Comparison of ENCODE assay signal across 28 cellular contexts in the genomic region with DNA sequence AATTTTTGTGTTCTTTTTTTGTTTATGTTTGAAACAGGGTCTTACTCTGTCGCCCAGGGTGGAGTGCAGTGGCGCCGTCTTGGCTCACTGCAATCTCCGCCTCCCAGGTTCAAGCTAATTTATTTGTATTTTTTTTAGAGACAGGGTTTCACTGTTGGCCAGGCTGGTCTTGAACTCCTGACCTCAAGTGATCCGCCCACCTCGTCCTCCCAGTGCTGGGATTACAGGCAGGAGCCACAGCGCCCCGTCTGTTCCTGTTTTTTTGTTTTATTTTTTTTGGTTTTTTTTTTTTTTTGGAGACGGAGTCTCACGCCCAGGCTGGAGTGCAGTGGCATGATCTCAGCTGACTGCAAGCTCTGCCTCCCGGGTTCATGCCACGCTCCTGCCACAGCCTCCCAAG. TPM values are rescaled to one million over a fixed set of nuclear protein-coding genes. Genes with fewer than 3 reads are reported as not detected.
DNase-seq lines count a peak whose midpoint lies in the region; ATAC-seq, FAIRE-seq and TF ChIP-seq lines count a peak whose summit lies in the region.
"Had no signal": no experiment of that assay in that cellular context is flagged by ENCODE, and none has a peak within 500 bp of the region (broad histone marks: within the 10 kb centered on the region; RNA-seq: fewer than 3 reads in every experiment).

No MANE protein-coding gene starts in this region.

- H3K9me3 ChIP-seq in HepG2 (ENCODE audit: low read length), result no peaks in the 10 kb centered on the region
- H3K9me3 ChIP-seq in right lobe of liver, result no peaks in the 10 kb centered on the region
- no peaks in the 10 kb centered on the region for H3K9me3 ChIP-seq in kidney (ENCODE audit: control insufficient read depth in 1 of 2, low read length in 2 of 2)
- H3K9me3 ChIP-seq in neuronal stem cell (replicated peaks in 1 of 2; ENCODE audit: control insufficient read depth in 2 of 2, insufficient read depth in 1 of 2, low read depth in 1 of 2, low read length in 2 of 2), result no peaks in the 10 kb centered on the region
- H3K9me3 ChIP-seq: A549; BLaER1 treated with 17β-estradiol and CSF1 and Interleukin-3, amounts not matched to agents 10 nM and 100 nM had no signal

- H3K4me3 ChIP-seq in HepG2 (replicated peaks in 1 of 3; ENCODE audit: insufficient read depth in 1 of 3, low read depth in 2 of 3, low read length in 3 of 3), result no peak overlapping the region
- no peak overlapping the region for H3K4me3 ChIP-seq in right lobe of liver
- H3K4me3 ChIP-seq in kidney (ENCODE audit: low read length in 2 of 2), result no peak overlapping the region
- no peak overlapping the region for H3K4me3 ChIP-seq in neuronal stem cell (ENCODE audit: low read length in 2 of 2)
- H3K4me3 ChIP-seq: A549; BLaER1 treated with 17β-estradiol and CSF1 and Interleukin-3, amounts not matched to agents 10 nM and 100 nM; GM12878 had no signal

- no peak overlapping the region for H4K91ac ChIP-seq in neuronal stem cell (ENCODE audit: low read depth, low read length, poor library complexity)

- no peak overlapping the region for H3K23ac ChIP-seq in neuronal stem cell (ENCODE audit: low read depth, low read length, poor library complexity)

- H3K4me1 Mint-ChIP-seq in WTC11, result no peaks in the 10 kb centered on the region
- H3K4me1 Mint-ChIP-seq: B cell; CD4-positive, alpha-beta memory T cell; CD4-positive, CD25-positive, alpha-beta regulatory T cell; CD8-positive, alpha-beta memory T cell had no signal

- CTCF ChIA-PET in HepG2 (lab: Yijun Ruan, JAX; ENCODE audit: low intra/inter-chr PET ratio, low total read pairs) (no interaction called here), WTC11 (lab: Charles Lee) (interaction anchor here (1.2 kb wide), 1 partner anchor 95 kb away, joined by 3 read pairs; no protein-coding TSS in a partner anchor)

- H3K18ac ChIP-seq in neuronal stem cell (ENCODE audit: low read length), result no peak overlapping the region

- BruUV-seq in HepG2 (replicated peaks; lab: Mats Ljungman, UMichigan), result no TSS peak

- no peaks in the 10 kb centered on the region for H3K36me3 ChIP-seq in HepG2 (replicated peaks in 1 of 2; ENCODE audit: control insufficient read depth in 1 of 2, insufficient read depth in 2 of 2, low read length in 2 of 2)
- no peaks in the 10 kb centered on the region for H3K36me3 ChIP-seq in right lobe of liver
- no peaks in the 10 kb centered on the region for H3K36me3 ChIP-seq in kidney (ENCODE audit: control insufficient read depth in 1 of 2, insufficient read depth in 2 of 2, low read length in 2 of 2)
- no peaks in the 10 kb centered on the region for H3K36me3 ChIP-seq in neuronal stem cell (replicated peaks in 1 of 2; ENCODE audit: control insufficient read depth in 2 of 2, insufficient read depth in 2 of 2, low read length in 2 of 2)
- H3K36me3 ChIP-seq: BLaER1 treated with 17β-estradiol and CSF1 and Interleukin-3, amounts not matched to agents 10 nM and 100 nM had no signal

- WGBS in HepG2 (ENCODE audit: low lambda C conversion rate), result 52% methylated on average over 12 of the region's 12 CpGs
- WGBS in right lobe of liver (ENCODE audit: insufficient coverage, low coverage, low lambda C conversion rate, missing lambda C conversion rate), result 42% methylated on average over 8 of the region's 12 CpGs
- WGBS in neuronal stem cell (ENCODE audit: extremely low coverage in 2 of 2, insufficient read length in 2 of 2, insufficient replicate concordance in 1 of 2), 2 donors, result no CpG with 5 or more reads among the region's 12 CpGs

- H3K4me2 ChIP-seq in HepG2 (ENCODE audit: low read depth, low read length) (no peak overlapping the region), neuronal stem cell (ENCODE audit: insufficient read depth, low read length, poor library complexity, severe bottlenecking) (no peak overlapping the region)
- H3K4me2 ChIP-seq: A549; BLaER1 treated with 17β-estradiol and CSF1 and Interleukin-3, amounts not matched to agents 10 nM and 100 nM had no signal

- H4K8ac ChIP-seq in neuronal stem cell (ENCODE audit: low read depth, low read length), result no peak overlapping the region

- no peak overlapping the region for H2BK12ac ChIP-seq in neuronal stem cell (ENCODE audit: low read length)

- H3K27ac Mint-ChIP-seq in WTC11, result no peak overlapping the region
- H3K27ac Mint-ChIP-seq: B cell; CD4-positive, alpha-beta memory T cell; CD4-positive, CD25-positive, alpha-beta regulatory T cell had no signal

- no peak overlapping the region for H3K4ac ChIP-seq in neuronal stem cell (ENCODE audit: low read length)

- no peak for TF ChIP-seq CTCF in HepG2 (CRISPR knock-in tag; IDR thresholded peaks at IDR 0.05)
- no peak for TF ChIP-seq CTCF in right lobe of liver (IDR thresholded peaks at IDR 0.05)
- TF ChIP-seq CTCF in kidney (IDR thresholded peaks at IDR 0.05; ENCODE audit: borderline replicate concordance, extremely low read depth, insufficient read depth), result no peak
- no peak for TF ChIP-seq CTCF in WTC11 (IDR thresholded peaks at IDR 0.05)

- H3K4me3 Mint-ChIP-seq in WTC11, result no peak overlapping the region
- H3K4me3 Mint-ChIP-seq: B cell; CD4-positive, alpha-beta memory T cell; CD4-positive, CD25-positive, alpha-beta regulatory T cell; CD8-positive, alpha-beta memory T cell had no signal

- TF ChIP-seq EP300 in HepG2 (IDR thresholded peaks at IDR 0.05; ENCODE audit: low read depth in 2 of 2, low read length in 2 of 2) (no peak), HepG2 (CRISPR knock-in tag; IDR thresholded peaks at IDR 0.05; ENCODE audit: borderline replicate concordance) (no peak)

- H3K27me3 ChIP-seq in HepG2 (ENCODE audit: control insufficient read depth in 1 of 2, insufficient read depth in 2 of 2, low read length in 2 of 2) (no peaks in the 10 kb centered on the region), right lobe of liver (no peaks in the 10 kb centered on the region), neuronal stem cell (ENCODE audit: control insufficient read depth in 3 of 3, insufficient read depth in 3 of 3, low read depth in 1 of 3, low read length in 3 of 3) (no peaks in the 10 kb centered on the region)
- H3K27me3 ChIP-seq: BLaER1 treated with 17β-estradiol and CSF1 and Interleukin-3, amounts not matched to agents 10 nM and 100 nM had no signal

- H3K36me3 Mint-ChIP-seq in WTC11, result no peaks in the 10 kb centered on the region
- H3K36me3 Mint-ChIP-seq: CD4-positive, alpha-beta memory T cell; CD4-positive, CD25-positive, alpha-beta regulatory T cell; CD8-positive, alpha-beta memory T cell had no signal

- H3K9me3 Mint-ChIP-seq in WTC11, result peaks cover 8% of the 10 kb centered on the region
- H3K9me3 Mint-ChIP-seq: CD4-positive, alpha-beta memory T cell; CD4-positive, CD25-positive, alpha-beta regulatory T cell; CD8-positive, alpha-beta memory T cell had no signal

- H3K79me2 ChIP-seq in HepG2 (ENCODE audit: insufficient read depth, low read length), result no peaks in the 10 kb centered on the region

- in situ Hi-C loops in HepG2 (cut with HindIII; ENCODE audit: extremely low pct_ligation_motif_present, low pct_unique_long_range_greater_than_20kb), result no loop called here

- H2BK120ac ChIP-seq in neuronal stem cell (ENCODE audit: low read depth, low read length), result no peak overlapping the region

- no peak overlapping the region for H2AFZ ChIP-seq in HepG2 (ENCODE audit: low read length)
- no peak overlapping the region for H2AFZ ChIP-seq in neuronal stem cell (ENCODE audit: low read length)

- peaks cover 7% of the 10 kb centered on the region for H3K27me3 Mint-ChIP-seq in WTC11 (ENCODE audit: low read depth)

- no peak for TF ChIP-seq RAD21 in HepG2 (CRISPR knock-in tag; IDR thresholded peaks at IDR 0.05)

- no peak for FAIRE-seq in HepG2 (lab: Jason Lieb, UNC)
- FAIRE-seq in kidney (lab: Jason Lieb, UNC), result no peak
- FAIRE-seq in GM19239 (lab: Jason Lieb, UNC), result no peak
- FAIRE-seq: A549, GM12878, GM12892, GM18507 had no signal

- H2BK5ac ChIP-seq in neuronal stem cell (ENCODE audit: low read length), result no peak overlapping the region

- H2AK5ac ChIP-seq in neuronal stem cell (ENCODE audit: low read depth, low read length), result peak overlapping the region; percentile 37

- H3K4me1 ChIP-seq in HepG2 (ENCODE audit: insufficient read depth, low read length), result peaks cover 13% of the 10 kb centered on the region
- H3K4me1 ChIP-seq in right lobe of liver, result no peaks in the 10 kb centered on the region
- no peaks in the 10 kb centered on the region for H3K4me1 ChIP-seq in kidney (ENCODE audit: control insufficient read depth in 1 of 2, insufficient read depth in 1 of 2, low read depth in 1 of 2, low read length in 2 of 2)
- H3K4me1 ChIP-seq in neuronal stem cell (ENCODE audit: control insufficient read depth in 2 of 2, insufficient read depth in 1 of 2, low read depth in 1 of 2, low read length in 2 of 2), result no peaks in the 10 kb centered on the region
- H3K4me1 ChIP-seq: A549; BLaER1 treated with 17β-estradiol and CSF1 and Interleukin-3, amounts not matched to agents 10 nM and 100 nM had no signal

- no peak overlapping the region for H2BK15ac ChIP-seq in neuronal stem cell (ENCODE audit: low read length)

- H3K14ac ChIP-seq in neuronal stem cell (ENCODE audit: low read length), result no peak overlapping the region

- no peak for ATAC-seq in HepG2
- ATAC-seq in right lobe of liver, result no peak
- no peak for ATAC-seq in WTC11
- ATAC-seq: A549, GM12878 had no signal

- H3K27ac ChIP-seq in HepG2 (ENCODE audit: extremely low read length, insufficient read depth, low read length), result no peak overlapping the region
- no peak overlapping the region for H3K27ac ChIP-seq in right lobe of liver
- H3K27ac ChIP-seq in kidney (ENCODE audit: low read depth in 2 of 2, low read length in 2 of 2), result no peak overlapping the region
- no peak overlapping the region for H3K27ac ChIP-seq in neuronal stem cell (replicated peaks; ENCODE audit: low read length)
- H3K27ac ChIP-seq: 22Rv1; A549; BLaER1 treated with 17β-estradiol and CSF1 and Interleukin-3, amounts not matched to agents 10 nM and 100 nM; C4-2B had no signal

- DNase-seq in HepG2 (ENCODE audit: low spot score) (no peak), right lobe of liver (no peak), MV-4-11 (lab: John Stamatoyannopoulos, UW) (peak; percentile 58), kidney (peak; percentile 15), neuronal stem cell (ENCODE audit: low spot score) (no peak), GM19239 (ENCODE audit: insufficient read length, low spot score) (no peak), NCI-H2107 (lab: John Stamatoyannopoulos, UW) (no peak), WTC11 (ENCODE audit: low spot score) (no peak)
- DNase-seq: AML-193; CD4-positive, alpha-beta memory T cell; CD4-positive, CD25-positive, alpha-beta regulatory T cell; CD8-positive, alpha-beta memory T cell; COR-L47; DMS 273 treated with DMSO at 0.1 percent for 48 hours; DMS153; DMS53; DMS79; DND-41; EL; GDM1 had no signal

- POLR2A ChIA-PET in HepG2 (lab: Yijun Ruan, JAX), result interaction anchor here (2.1 kb wide), 1 partner anchor 9 kb away, joined by 5 read pairs; the partner anchor contains the start of gene COPS7A
- POLR2A ChIA-PET in WTC11 (lab: Charles Lee), result interaction anchor here (1.2 kb wide), 1 partner anchor 9 kb away, joined by 6 read pairs; the partner anchor contains the start of gene COPS7A

- H3K79me1 ChIP-seq in neuronal stem cell (ENCODE audit: low read depth, low read length), result no peaks in the 10 kb centered on the region

- intact Hi-C loops in HepG2 (cut with micrococcal nuclease; ENCODE audit: unreplicated experiment) (no loop called here), right lobe of liver (cut with DNase I) (no loop called here), kidney (cut with DNase I) (no loop called here)

- no peak for TF ChIP-seq POLR2A in HepG2 (IDR thresholded peaks at IDR 0.05; ENCODE audit: insufficient read depth in 1 of 2, low read depth in 2 of 2, low read length in 2 of 2)
- TF ChIP-seq POLR2A in right lobe of liver (IDR thresholded peaks at IDR 0.05), result no peak

- H3K9ac ChIP-seq in HepG2 (ENCODE audit: insufficient read depth, low read depth, low read length), result no peak overlapping the region
- no peak overlapping the region for H3K9ac ChIP-seq in kidney (ENCODE audit: low read length in 2 of 2)
- no peak overlapping the region for H3K9ac ChIP-seq in neuronal stem cell (ENCODE audit: low read depth, low read length, poor library complexity)
- H3K9ac ChIP-seq: BLaER1 treated with 17β-estradiol and CSF1 and Interleukin-3, amounts not matched to agents 10 nM and 100 nM had no signal

- no peaks in the 10 kb centered on the region for H4K20me1 ChIP-seq in HepG2 (ENCODE audit: insufficient read depth, low read length)
- H4K20me1 ChIP-seq: BLaER1 treated with 17β-estradiol and CSF1 and Interleukin-3, amounts not matched to agents 10 nM and 100 nM had no signal

RNA-seq across cellular contexts. Expression of gene COPS7A, which starts 8.7 kb away (rescaled TPM):
- 38.0 and 40.0 TPM in 2 replicates for total RNA-seq in HepG2 (2016; rRNA removed; fragmentation: Illumina TruSeq; extraction: Trizol)
- total RNA-seq in HepG2 (2016; cell fraction: cytosol; rRNA removed; fragmentation: Illumina TruSeq; extraction: Trizol; ENCODE audit: low read depth), result 16.6 and 19.7 TPM in 2 replicates
- 38.4 and 43.8 TPM in 2 replicates for total RNA-seq in HepG2 (2016; cell fraction: insoluble cytoplasmic fraction; rRNA removed; fragmentation: Illumina TruSeq; extraction: Trizol)
- total RNA-seq in HepG2 (2016; cell fraction: membrane; rRNA removed; fragmentation: Illumina TruSeq; extraction: Trizol), result 33.7 and 38.9 TPM in 2 replicates
- 20.4 and 24.9 TPM in 2 replicates for total RNA-seq in HepG2 (2016; cell fraction: nucleus; rRNA removed; fragmentation: Illumina TruSeq; extraction: Trizol)
- polyA plus RNA-seq in HepG2 (2011; rRNA removed), result 71.4 and 73.6 TPM in 2 replicates
- 68.4 and 72.5 TPM in 2 replicates for polyA plus RNA-seq in HepG2 (2011; cell fraction: cytosol; rRNA removed)
- 96.7 and 97.8 TPM in 2 replicates for polyA plus RNA-seq in HepG2 (2011; cell fraction: nucleus; rRNA removed)
- 27.8 and 28.6 TPM in 2 replicates for polyA plus RNA-seq in HepG2 (2012)
- polyA plus RNA-seq in HepG2 (2016; cell fraction: cytosol; fragmentation: Illumina TruSeq; extraction: Trizol; ENCODE audit: low read depth), result 16.8 and 17.8 TPM in 2 replicates
- 43.9 and 53.4 TPM in 2 replicates for polyA plus RNA-seq in HepG2 (2016; cell fraction: insoluble cytoplasmic fraction; fragmentation: Illumina TruSeq; extraction: Trizol; ENCODE audit: low read depth)
- polyA plus RNA-seq in HepG2 (2016; cell fraction: membrane; fragmentation: Illumina TruSeq; extraction: Trizol; ENCODE audit: low read depth), result 27.8 and 32.9 TPM in 2 replicates
- polyA plus RNA-seq in HepG2 (2016; cell fraction: nucleus; fragmentation: Illumina TruSeq; extraction: Trizol; ENCODE audit: insufficient read depth, low read depth), result 43.1 and 49.0 TPM in 2 replicates
- polyA minus RNA-seq in HepG2 (2011; rRNA and poly(A)+ RNA removed; ENCODE audit: low replicate concordance), result 54.1 and 62.8 TPM in 2 replicates
- 14.6 and 16.3 TPM in 2 replicates for polyA minus RNA-seq in HepG2 (2011; cell fraction: cytosol; rRNA and poly(A)+ RNA removed)
- 9.7 and 12.6 TPM in 2 replicates for polyA minus RNA-seq in HepG2 (2011; cell fraction: nucleus; rRNA and poly(A)+ RNA removed)
- total RNA-seq in right lobe of liver, result 10 to 100 TPM; 26.7 to 49.5 (median 30.6) TPM
- total RNA-seq in kidney, result 71.9 TPM
- 94.1 TPM for polyA plus RNA-seq in kidney (ENCODE audit: insufficient read depth, low read depth, low replicate concordance)
- polyA plus RNA-seq in neuronal stem cell (2013, experiment 1 of 2), result 24.4 TPM
- 23.7 TPM for polyA plus RNA-seq in neuronal stem cell (2013, experiment 2 of 2)
- 41.2 to 43.8 TPM (median 41.4 TPM) in 3 replicates for total RNA-seq in WTC11 (2021)

RNA-seq across cellular contexts. Expression of gene PIANP, which starts 14.5 kb away (rescaled TPM):
- total RNA-seq in HepG2 (2016; rRNA removed; fragmentation: Illumina TruSeq; extraction: Trizol), result not detected in 2 replicates
- total RNA-seq in HepG2 (2016; cell fraction: cytosol; rRNA removed; fragmentation: Illumina TruSeq; extraction: Trizol; ENCODE audit: low read depth), result not detected in 2 replicates
- not detected in 2 replicates for total RNA-seq in HepG2 (2016; cell fraction: insoluble cytoplasmic fraction; rRNA removed; fragmentation: Illumina TruSeq; extraction: Trizol)
- not detected in 2 replicates for total RNA-seq in HepG2 (2016; cell fraction: membrane; rRNA removed; fragmentation: Illumina TruSeq; extraction: Trizol)
- total RNA-seq in HepG2 (2016; cell fraction: nucleus; rRNA removed; fragmentation: Illumina TruSeq; extraction: Trizol), result not detected in 2 replicates
- polyA plus RNA-seq in HepG2 (2011; rRNA removed), result not detected in 2 replicates
- not detected in 2 replicates for polyA plus RNA-seq in HepG2 (2011; cell fraction: cytosol; rRNA removed)
- polyA plus RNA-seq in HepG2 (2011; cell fraction: nucleus; rRNA removed), result not detected in 2 replicates
- polyA plus RNA-seq in HepG2 (2012), result 0.07 TPM in 1 of 2 replicates, not detected in the other
- polyA plus RNA-seq in HepG2 (2016; cell fraction: cytosol; fragmentation: Illumina TruSeq; extraction: Trizol; ENCODE audit: low read depth), result not detected in 2 replicates
- polyA plus RNA-seq in HepG2 (2016; cell fraction: insoluble cytoplasmic fraction; fragmentation: Illumina TruSeq; extraction: Trizol; ENCODE audit: low read depth), result not detected in 2 replicates
- not detected in 2 replicates for polyA plus RNA-seq in HepG2 (2016; cell fraction: membrane; fragmentation: Illumina TruSeq; extraction: Trizol; ENCODE audit: low read depth)
- polyA plus RNA-seq in HepG2 (2016; cell fraction: nucleus; fragmentation: Illumina TruSeq; extraction: Trizol; ENCODE audit: insufficient read depth, low read depth), result not detected in 2 replicates
- polyA minus RNA-seq in HepG2 (2011; rRNA and poly(A)+ RNA removed; ENCODE audit: low replicate concordance), result not detected in 2 replicates
- not detected in 2 replicates for polyA minus RNA-seq in HepG2 (2011; cell fraction: cytosol; rRNA and poly(A)+ RNA removed)
- polyA minus RNA-seq in HepG2 (2011; cell fraction: nucleus; rRNA and poly(A)+ RNA removed), result not detected in 2 replicates
- total RNA-seq in right lobe of liver, result not detected
- total RNA-seq in kidney, result 0.63 TPM
- polyA plus RNA-seq in kidney (ENCODE audit: insufficient read depth, low read depth, low replicate concordance), result 0.45 TPM
- polyA plus RNA-seq in neuronal stem cell (2013, experiment 1 of 2), result 30.7 TPM
- polyA plus RNA-seq in neuronal stem cell (2013, experiment 2 of 2), result 30.4 TPM
- 7.7 to 9.9 TPM (median 8.2 TPM) in 3 replicates for total RNA-seq in WTC11 (2021)
- total RNA-seq: CD4-positive, CD25-positive, alpha-beta regulatory T cell had no signal

RNA-seq across cellular contexts. Expression of gene ZNF384, which starts 26.0 kb away (rescaled TPM):
- total RNA-seq in HepG2 (2016; rRNA removed; fragmentation: Illumina TruSeq; extraction: Trizol) (23.6 and 24.1 TPM in 2 replicates), right lobe of liver (10 to 100 TPM; 11.9 to 22.3 (median 18.3) TPM), kidney (51.6 TPM), WTC11 (2021) (63.8 to 64.7 TPM (median 64.4 TPM) in 3 replicates)
- 9.5 and 12.0 TPM in 2 replicates for total RNA-seq in HepG2 (2016; cell fraction: cytosol; rRNA removed; fragmentation: Illumina TruSeq; extraction: Trizol; ENCODE audit: low read depth)
- total RNA-seq in HepG2 (2016; cell fraction: insoluble cytoplasmic fraction; rRNA removed; fragmentation: Illumina TruSeq; extraction: Trizol), result 19.2 and 25.6 TPM in 2 replicates
- total RNA-seq in HepG2 (2016; cell fraction: membrane; rRNA removed; fragmentation: Illumina TruSeq; extraction: Trizol), result 22.5 and 24.6 TPM in 2 replicates
- 23.6 and 28.7 TPM in 2 replicates for total RNA-seq in HepG2 (2016; cell fraction: nucleus; rRNA removed; fragmentation: Illumina TruSeq; extraction: Trizol)
- polyA plus RNA-seq in HepG2 (2011; rRNA removed) (54.3 and 55.3 TPM in 2 replicates), kidney (ENCODE audit: insufficient read depth, low read depth, low replicate concordance) (19.7 TPM)
- polyA plus RNA-seq in HepG2 (2011; cell fraction: cytosol; rRNA removed), result 26.5 and 29.9 TPM in 2 replicates
- 112 and 139 TPM in 2 replicates for polyA plus RNA-seq in HepG2 (2011; cell fraction: nucleus; rRNA removed)
- polyA plus RNA-seq in HepG2 (2012), result 40.4 and 40.6 TPM in 2 replicates
- polyA plus RNA-seq in HepG2 (2016; cell fraction: cytosol; fragmentation: Illumina TruSeq; extraction: Trizol; ENCODE audit: low read depth), result 10.8 and 12.9 TPM in 2 replicates
- polyA plus RNA-seq in HepG2 (2016; cell fraction: insoluble cytoplasmic fraction; fragmentation: Illumina TruSeq; extraction: Trizol; ENCODE audit: low read depth), result 33.3 and 40.1 TPM in 2 replicates
- 24.4 and 28.3 TPM in 2 replicates for polyA plus RNA-seq in HepG2 (2016; cell fraction: membrane; fragmentation: Illumina TruSeq; extraction: Trizol; ENCODE audit: low read depth)
- 82.1 and 94.6 TPM in 2 replicates for polyA plus RNA-seq in HepG2 (2016; cell fraction: nucleus; fragmentation: Illumina TruSeq; extraction: Trizol; ENCODE audit: insufficient read depth, low read depth)
- polyA minus RNA-seq in HepG2 (2011; rRNA and poly(A)+ RNA removed; ENCODE audit: low replicate concordance), result 80.0 and 92.0 TPM in 2 replicates
- polyA minus RNA-seq in HepG2 (2011; cell fraction: cytosol; rRNA and poly(A)+ RNA removed), result 13.9 and 16.4 TPM in 2 replicates
- 55.5 and 59.3 TPM in 2 replicates for polyA minus RNA-seq in HepG2 (2011; cell fraction: nucleus; rRNA and poly(A)+ RNA removed)
- polyA plus RNA-seq in neuronal stem cell (2013, experiment 1 of 2), result 57.1 TPM
- polyA plus RNA-seq in neuronal stem cell (2013, experiment 2 of 2), result 53.1 TPM

RNA-seq across cellular contexts. Expression of gene MLF2, which starts 37.8 kb away (rescaled TPM):
- 88.1 and 95.8 TPM in 2 replicates for total RNA-seq in HepG2 (2016; rRNA removed; fragmentation: Illumina TruSeq; extraction: Trizol)
- 20.8 and 28.2 TPM in 2 replicates for total RNA-seq in HepG2 (2016; cell fraction: cytosol; rRNA removed; fragmentation: Illumina TruSeq; extraction: Trizol; ENCODE audit: low read depth)
- 86.9 and 96.5 TPM in 2 replicates for total RNA-seq in HepG2 (2016; cell fraction: insoluble cytoplasmic fraction; rRNA removed; fragmentation: Illumina TruSeq; extraction: Trizol)
- 41.7 and 71.5 TPM in 2 replicates for total RNA-seq in HepG2 (2016; cell fraction: membrane; rRNA removed; fragmentation: Illumina TruSeq; extraction: Trizol)
- 50.4 and 54.8 TPM in 2 replicates for total RNA-seq in HepG2 (2016; cell fraction: nucleus; rRNA removed; fragmentation: Illumina TruSeq; extraction: Trizol)
- polyA plus RNA-seq in HepG2 (2011; rRNA removed), result 167 and 178 TPM in 2 replicates
- polyA plus RNA-seq in HepG2 (2011; cell fraction: cytosol; rRNA removed), result 182 and 203 TPM in 2 replicates
- polyA plus RNA-seq in HepG2 (2011; cell fraction: nucleus; rRNA removed), result 234 and 240 TPM in 2 replicates
- 94.9 and 97.7 TPM in 2 replicates for polyA plus RNA-seq in HepG2 (2012)
- 31.3 and 48.0 TPM in 2 replicates for polyA plus RNA-seq in HepG2 (2016; cell fraction: cytosol; fragmentation: Illumina TruSeq; extraction: Trizol; ENCODE audit: low read depth)
- polyA plus RNA-seq in HepG2 (2016; cell fraction: insoluble cytoplasmic fraction; fragmentation: Illumina TruSeq; extraction: Trizol; ENCODE audit: low read depth), result 178 and 184 TPM in 2 replicates
- polyA plus RNA-seq in HepG2 (2016; cell fraction: membrane; fragmentation: Illumina TruSeq; extraction: Trizol; ENCODE audit: low read depth), result 69.7 and 93.5 TPM in 2 replicates
- polyA plus RNA-seq in HepG2 (2016; cell fraction: nucleus; fragmentation: Illumina TruSeq; extraction: Trizol; ENCODE audit: insufficient read depth, low read depth), result 128 and 129 TPM in 2 replicates
- polyA minus RNA-seq in HepG2 (2011; rRNA and poly(A)+ RNA removed; ENCODE audit: low replicate concordance), result 127 and 179 TPM in 2 replicates
- 36.1 and 36.7 TPM in 2 replicates for polyA minus RNA-seq in HepG2 (2011; cell fraction: cytosol; rRNA and poly(A)+ RNA removed)
- 47.3 and 50.7 TPM in 2 replicates for polyA minus RNA-seq in HepG2 (2011; cell fraction: nucleus; rRNA and poly(A)+ RNA removed)
- 100 to 1,000 TPM; 104 to 185 (median 134) TPM for total RNA-seq in right lobe of liver
- 141 TPM for total RNA-seq in kidney
- 289 TPM for polyA plus RNA-seq in kidney (ENCODE audit: insufficient read depth, low read depth, low replicate concordance)
- polyA plus RNA-seq in neuronal stem cell (2013, experiment 1 of 2), result 158 TPM
- polyA plus RNA-seq in neuronal stem cell (2013, experiment 2 of 2), result 152 TPM
- total RNA-seq in WTC11 (2021), result 226 to 236 TPM (median 229 TPM) in 3 replicates

RNA-seq across cellular contexts. Expression of gene PTMS, which starts 51.0 kb away (rescaled TPM):
- total RNA-seq in HepG2 (2016; rRNA removed; fragmentation: Illumina TruSeq; extraction: Trizol), result 40.5 and 42.1 TPM in 2 replicates
- total RNA-seq in HepG2 (2016; cell fraction: cytosol; rRNA removed; fragmentation: Illumina TruSeq; extraction: Trizol; ENCODE audit: low read depth), result 20.4 and 25.8 TPM in 2 replicates
- total RNA-seq in HepG2 (2016; cell fraction: insoluble cytoplasmic fraction; rRNA removed; fragmentation: Illumina TruSeq; extraction: Trizol), result 34.7 and 40.6 TPM in 2 replicates
- 33.5 and 39.4 TPM in 2 replicates for total RNA-seq in HepG2 (2016; cell fraction: membrane; rRNA removed; fragmentation: Illumina TruSeq; extraction: Trizol)
- 24.6 and 26.7 TPM in 2 replicates for total RNA-seq in HepG2 (2016; cell fraction: nucleus; rRNA removed; fragmentation: Illumina TruSeq; extraction: Trizol)
- 79.1 and 82.4 TPM in 2 replicates for polyA plus RNA-seq in HepG2 (2011; rRNA removed)
- 82.7 and 86.9 TPM in 2 replicates for polyA plus RNA-seq in HepG2 (2011; cell fraction: cytosol; rRNA removed)
- polyA plus RNA-seq in HepG2 (2011; cell fraction: nucleus; rRNA removed), result 107 and 116 TPM in 2 replicates
- 128 and 237 TPM in 2 replicates for polyA plus RNA-seq in HepG2 (2012)
- polyA plus RNA-seq in HepG2 (2016; cell fraction: cytosol; fragmentation: Illumina TruSeq; extraction: Trizol; ENCODE audit: low read depth), result 96.6 and 97.7 TPM in 2 replicates
- 162 and 207 TPM in 2 replicates for polyA plus RNA-seq in HepG2 (2016; cell fraction: insoluble cytoplasmic fraction; fragmentation: Illumina TruSeq; extraction: Trizol; ENCODE audit: low read depth)
- 140 and 143 TPM in 2 replicates for polyA plus RNA-seq in HepG2 (2016; cell fraction: membrane; fragmentation: Illumina TruSeq; extraction: Trizol; ENCODE audit: low read depth)
- polyA plus RNA-seq in HepG2 (2016; cell fraction: nucleus; fragmentation: Illumina TruSeq; extraction: Trizol; ENCODE audit: insufficient read depth, low read depth), result 169 and 175 TPM in 2 replicates
- polyA minus RNA-seq in HepG2 (2011; rRNA and poly(A)+ RNA removed; ENCODE audit: low replicate concordance), result 46.9 and 158 TPM in 2 replicates
- 19.3 and 21.6 TPM in 2 replicates for polyA minus RNA-seq in HepG2 (2011; cell fraction: cytosol; rRNA and poly(A)+ RNA removed)
- polyA minus RNA-seq in HepG2 (2011; cell fraction: nucleus; rRNA and poly(A)+ RNA removed), result 8.1 and 13.0 TPM in 2 replicates
- total RNA-seq in right lobe of liver, result 100 to 1,000 TPM; 113 to 484 (median 404) TPM
- 269 TPM for total RNA-seq in kidney
- polyA plus RNA-seq in kidney (ENCODE audit: insufficient read depth, low read depth, low replicate concordance), result 590 TPM
- 2,422 TPM for polyA plus RNA-seq in neuronal stem cell (2013, experiment 1 of 2)
- polyA plus RNA-seq in neuronal stem cell (2013, experiment 2 of 2), result 2,254 TPM
- total RNA-seq in WTC11 (2021), result 370 to 539 TPM (median 525 TPM) in 3 replicates

Comparison
In these comparisons a context has a peak if more than half of its experiments do, and no peak if none do; other contexts are left out.
1. DNase-seq: peak in MV-4-11 (single experiment) and kidney (single experiment); none in HepG2 (single experiment), right lobe of liver (0 of 3), neuronal stem cell (single experiment), GM19239 (single experiment), NCI-H2107 (single experiment) and WTC11 (single experiment).